Comparison of ENCODE assay signal across 36 cellular contexts in the genomic region with DNA sequence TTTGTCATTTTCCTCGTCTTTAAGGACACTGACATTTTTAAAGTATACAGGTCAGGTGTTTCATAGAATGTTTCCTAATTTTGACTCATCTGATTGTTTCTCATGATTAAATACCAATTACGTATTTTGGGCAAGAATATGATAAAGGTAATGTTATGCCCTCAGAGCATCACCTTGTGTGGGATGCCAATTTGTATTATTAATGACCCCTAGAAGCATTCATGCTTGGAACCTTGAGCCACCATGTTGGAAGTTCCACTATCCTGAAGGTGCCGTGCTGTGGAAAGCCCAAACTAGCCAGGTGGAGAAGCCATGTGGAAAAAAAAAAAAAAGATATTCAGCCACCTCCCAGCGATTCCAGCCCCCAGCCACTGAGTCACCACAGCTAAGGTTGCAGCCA.
"Had no signal": no experiment of that assay in that cellular context is flagged by ENCODE, and none has a peak within 500 bp of the region (broad histone marks: within the 10 kb centered on the region; RNA-seq: fewer than 3 reads in every experiment).

No MANE protein-coding gene starts in this region.

- H3K27ac ChIP-seq: ascending aorta, cardiac muscle cell, VCaP had no signal

- H3K9me3 Mint-ChIP-seq: activated B cell treated with CpG ODN at 0.5 μM for 24 hours; activated CD4-positive, alpha-beta memory T cell treated with anti-CD3 and anti-CD28 coated beads for 36 hours; activated CD4-positive, alpha-beta T cell treated with anti-CD3 and anti-CD28 coated beads, Interleukin-2, amount 10 ng/mL, durations not matched to agents 24 days and 14 days; activated CD8-positive, alpha-beta T cell treated with anti-CD3 and anti-CD28 coated beads for 36 hours; activated naive CD4-positive, alpha-beta T cell treated with anti-CD3 and anti-CD28 coated beads, Interleukin-2, amount 10 ng/mL, durations not matched to agents 7 days and 5 days; activated naive CD4-positive, alpha-beta T cell treated with anti-CD3 and anti-CD28 coated beads, Interleukin-2, amount 50 U/mL, for 24 hours; activated naive CD8-positive, alpha-beta T cell treated with anti-CD3 and anti-CD28 coated beads, Interleukin-2, amount 10 ng/mL, durations not matched to agents 7 days and 5 days; activated naive CD8-positive, alpha-beta T cell treated with anti-CD3 and anti-CD28 coated beads, Interleukin-2, amount 50 U/mL, for 24 hours; activated T-cell treated with anti-CD3 and anti-CD28 coated beads, Interleukin-2, amount 50 U/mL, for 24 hours; activated T-helper 2 cell treated with anti-CD3 and anti-CD28 coated beads, Interferon-gamma antibody, Interleukin-2, Interleukin-4, amounts not matched to agents 10 μg/mL and 5 μg/mL and 100 μg/mL, durations not matched to agents 14 hours and 24 hours and 36 hours; brain; central memory CD8-positive, alpha-beta T cell; T-helper 1 cell treated with Interleukin-12 subunit alpha and Interleukin-12 subunit beta and Interleukin-4 antibody, amounts not matched to agents 30 μg/mL and 1 μg/mL, for 36 hours; T-helper 2 cell treated with Interferon-gamma antibody and Interleukin-4, amounts not matched to agents 5 μg/mL and 100 μg/mL, for 36 hours had no signal

- H3K27me3 Mint-ChIP-seq: activated B cell treated with CpG ODN at 0.5 μM for 24 hours; activated CD4-positive, alpha-beta memory T cell treated with anti-CD3 and anti-CD28 coated beads for 36 hours; activated naive CD4-positive, alpha-beta T cell treated with anti-CD3 and anti-CD28 coated beads, Interleukin-2, amount 50 U/mL, for 24 hours had no signal

- H3K4me3 ChIP-seq: ascending aorta, cardiac muscle cell had no signal

- H3K9me3 ChIP-seq: ascending aorta had no signal

- H3K27me3 ChIP-seq: ascending aorta, cardiac muscle cell had no signal

- H3K36me3 ChIP-seq: ascending aorta, cardiac muscle cell had no signal

- FAIRE-seq: bronchial epithelial cell, TTC549 had no signal

- H3K4me3 Mint-ChIP-seq: activated B cell treated with CpG ODN at 0.5 μM for 24 hours; activated CD4-positive, alpha-beta memory T cell treated with anti-CD3 and anti-CD28 coated beads for 36 hours; activated CD4-positive, alpha-beta T cell treated with anti-CD3 and anti-CD28 coated beads, Interleukin-2, amount 10 ng/mL, durations not matched to agents 24 days and 14 days; activated CD8-positive, alpha-beta T cell treated with anti-CD3 and anti-CD28 coated beads for 36 hours; activated naive CD4-positive, alpha-beta T cell treated with anti-CD3 and anti-CD28 coated beads, Interleukin-2, amount 10 ng/mL, durations not matched to agents 7 days and 5 days; activated naive CD4-positive, alpha-beta T cell treated with anti-CD3 and anti-CD28 coated beads, Interleukin-2, amount 50 U/mL, for 24 hours; activated naive CD8-positive, alpha-beta T cell; activated naive CD8-positive, alpha-beta T cell treated with anti-CD3 and anti-CD28 coated beads, Interleukin-2, amount 10 ng/mL, durations not matched to agents 7 days and 5 days; activated naive CD8-positive, alpha-beta T cell treated with anti-CD3 and anti-CD28 coated beads, Interleukin-2, amount 50 U/mL, for 24 hours; activated T-cell treated with anti-CD3 and anti-CD28 coated beads, Interleukin-2, amount 50 U/mL, for 24 hours; brain; central memory CD8-positive, alpha-beta T cell; T-helper 1 cell treated with Interleukin-12 subunit alpha and Interleukin-12 subunit beta and Interleukin-4 antibody, amounts not matched to agents 30 μg/mL and 1 μg/mL, for 36 hours; T-helper 2 cell treated with Interferon-gamma antibody and Interleukin-4, amounts not matched to agents 5 μg/mL and 100 μg/mL, for 36 hours had no signal

- DNase-seq: activated B cell treated with CpG ODN at 0.5 μM for 24 hours; activated CD4-positive, alpha-beta memory T cell treated with anti-CD3 and anti-CD28 coated beads for 36 hours; activated CD4-positive, alpha-beta T cell treated with anti-CD3 and anti-CD28 coated beads for 4 hours; activated CD4-positive, alpha-beta T cell treated with anti-CD3 and anti-CD28 coated beads, Interleukin-2, amount 10 ng/mL, durations not matched to agents 24 days and 14 days; activated CD4-positive, alpha-beta T cell treated with anti-CD3 and anti-CD28 coated beads, Interleukin-2, amount 50 U/mL, for 1 hour; activated CD4-positive, alpha-beta T cell treated with anti-CD3 and anti-CD28 coated beads, Interleukin-2, amount 50 U/mL, for 4 hours; activated CD4-positive, CD25-positive, alpha-beta regulatory T cell treated with anti-CD3 and anti-CD28 coated beads, Interleukin-2, amount 50 U/mL, for 72 hours; activated CD8-positive, alpha-beta memory T cell treated with anti-CD3 and anti-CD28 coated beads, Interleukin-2, amount 50 U/mL, for 48 hours; activated CD8-positive, alpha-beta T cell treated with anti-CD3 and anti-CD28 coated beads for 36 hours; activated effector memory CD4-positive, alpha-beta T cell treated with Interleukin-2 at 50 U/mL for 16 hours; activated gamma-delta T cell; activated naive CD4-positive, alpha-beta T cell treated with anti-CD3 and anti-CD28 coated beads, Interleukin-2, amount 10 ng/mL, durations not matched to agents 7 days and 5 days; activated naive CD4-positive, alpha-beta T cell treated with Interleukin-2 at 50 U/mL for 16 hours; activated naive CD8-positive, alpha-beta T cell treated with anti-CD3 and anti-CD28 coated beads, Interleukin-2, amount 10 ng/mL, durations not matched to agents 7 days and 5 days; activated naive CD8-positive, alpha-beta T cell treated with anti-CD3 and anti-CD28 coated beads, Interleukin-2, amount 50 U/mL, for 24 hours; activated T-cell treated with anti-CD3 and anti-CD28 coated beads, Interleukin-2, amount 50 U/mL, for 24 hours; activated T-cell treated with anti-CD3 and anti-CD28 coated beads, Interleukin-2, amount 50 U/mL, for 48 hours; amygdala; anterior cingulate cortex; caudate nucleus; cerebellar nuclear complex; T-helper 1 cell; T-helper 2 cell; T-helper 9 cell had no signal

- H3K27ac Mint-ChIP-seq: activated B cell treated with CpG ODN at 0.5 μM for 24 hours; activated CD4-positive, alpha-beta memory T cell treated with anti-CD3 and anti-CD28 coated beads for 36 hours; activated CD4-positive, alpha-beta T cell treated with anti-CD3 and anti-CD28 coated beads, Interleukin-2, amount 10 ng/mL, durations not matched to agents 24 days and 14 days; activated CD8-positive, alpha-beta T cell treated with anti-CD3 and anti-CD28 coated beads for 36 hours; activated naive CD4-positive, alpha-beta T cell treated with anti-CD3 and anti-CD28 coated beads, Interleukin-2, amount 10 ng/mL, durations not matched to agents 7 days and 5 days; activated naive CD4-positive, alpha-beta T cell treated with anti-CD3 and anti-CD28 coated beads, Interleukin-2, amount 50 U/mL, for 24 hours; activated naive CD8-positive, alpha-beta T cell; activated naive CD8-positive, alpha-beta T cell treated with anti-CD3 and anti-CD28 coated beads, Interleukin-2, amount 10 ng/mL, durations not matched to agents 7 days and 5 days; activated naive CD8-positive, alpha-beta T cell treated with anti-CD3 and anti-CD28 coated beads, Interleukin-2, amount 50 U/mL, for 24 hours; activated T-cell treated with anti-CD3 and anti-CD28 coated beads, Interleukin-2, amount 50 U/mL, for 24 hours; activated T-helper 2 cell treated with anti-CD3 and anti-CD28 coated beads, Interferon-gamma antibody, Interleukin-2, Interleukin-4, amounts not matched to agents 10 μg/mL and 5 μg/mL and 100 μg/mL, durations not matched to agents 14 hours and 24 hours and 36 hours; brain; T-helper 1 cell treated with Interleukin-12 subunit alpha and Interleukin-12 subunit beta and Interleukin-4 antibody, amounts not matched to agents 30 μg/mL and 1 μg/mL, for 36 hours; T-helper 2 cell treated with Interferon-gamma antibody and Interleukin-4, amounts not matched to agents 5 μg/mL and 100 μg/mL, for 36 hours had no signal

- H3K36me3 Mint-ChIP-seq: activated CD4-positive, alpha-beta memory T cell treated with anti-CD3 and anti-CD28 coated beads for 36 hours; activated naive CD4-positive, alpha-beta T cell treated with anti-CD3 and anti-CD28 coated beads, Interleukin-2, amount 10 ng/mL, durations not matched to agents 7 days and 5 days; activated naive CD4-positive, alpha-beta T cell treated with anti-CD3 and anti-CD28 coated beads, Interleukin-2, amount 50 U/mL, for 24 hours; activated naive CD8-positive, alpha-beta T cell; activated naive CD8-positive, alpha-beta T cell treated with anti-CD3 and anti-CD28 coated beads, Interleukin-2, amount 10 ng/mL, durations not matched to agents 7 days and 5 days; brain had no signal

- ATAC-seq: activated CD8-positive, alpha-beta T cell treated with anti-CD3 and anti-CD28 coated beads for 36 hours; activated naive CD8-positive, alpha-beta T cell treated with anti-CD3 and anti-CD28 coated beads, Interleukin-2, amount 50 U/mL, for 24 hours had no signal

- H3K4me1 Mint-ChIP-seq: activated naive CD8-positive, alpha-beta T cell treated with anti-CD3 and anti-CD28 coated beads, Interleukin-2, amount 10 ng/mL, durations not matched to agents 7 days and 5 days; activated naive CD8-positive, alpha-beta T cell treated with anti-CD3 and anti-CD28 coated beads, Interleukin-2, amount 50 U/mL, for 24 hours; central memory CD8-positive, alpha-beta T cell had no signal
